ENCODE assay signal across 10 cellular contexts in genomic region chr1:94092210-94092613, GRCh38. TPM values are rescaled to one million over a fixed set of nuclear protein-coding genes. Genes with fewer than 3 reads are reported as not detected.
DNase-seq lines count a peak whose midpoint lies in the region; ATAC-seq and TF ChIP-seq lines count a peak whose summit lies in the region.
"Had no signal": no experiment of that assay in that cellular context is flagged by ENCODE, and none has a peak within 500 bp of the region (broad histone marks: within the 10 kb centered on the region; RNA-seq: fewer than 3 reads in every experiment).

No MANE protein-coding gene starts in this region.

- no peak for TF ChIP-seq CTCF in left ventricle myocardium inferior (IDR thresholded peaks at IDR 0.05; ENCODE audit: borderline replicate concordance)
- no peak for TF ChIP-seq CTCF in brain (conservative IDR thresholded peaks at IDR 0.05)
- TF ChIP-seq CTCF in right lobe of liver (IDR thresholded peaks at IDR 0.05): no peak
- no peak for TF ChIP-seq CTCF in H9 (conservative IDR thresholded peaks at IDR 0.05)

- H2AFZ ChIP-seq in H9 (ENCODE audit: low read length): no peak overlapping the region

- H4K91ac ChIP-seq in H9 (ENCODE audit: insufficient read length, low read depth, low read length): no peak overlapping the region

- H2BK15ac ChIP-seq in H9 (ENCODE audit: low read depth, low read length): no peak overlapping the region

- no peak overlapping the region for H3K4ac ChIP-seq in H9 (ENCODE audit: low read depth, low read length)

- no peak overlapping the region for H3K23ac ChIP-seq in H9 (ENCODE audit: insufficient read length, low read depth, low read length)

- no peaks in the 10 kb centered on the region for H3K79me1 ChIP-seq in H9 (ENCODE audit: insufficient read depth, low read depth, low read length, poor library complexity, severe bottlenecking)

- H3K4me3 ChIP-seq in left ventricle myocardium inferior: no peak overlapping the region
- no peak overlapping the region for H3K4me3 ChIP-seq in right lobe of liver
- no peak overlapping the region for H3K4me3 ChIP-seq in MG63

- H2AK5ac ChIP-seq in H9 (ENCODE audit: insufficient read length, low read length): no peak overlapping the region

- peaks cover 0 to 2% (median 0%) of the 10 kb centered on the region in 5 experiments for H3K9me3 Mint-ChIP-seq in brain
- H3K9me3 Mint-ChIP-seq in H9: no peaks in the 10 kb centered on the region

- H3K27ac Mint-ChIP-seq in brain: peak overlapping the region; percentile 78 to 96 (median 87)
- no peak overlapping the region for H3K27ac Mint-ChIP-seq in H9

- H3K9ac ChIP-seq in H9 (ENCODE audit: extremely low read depth, insufficient read length, low read length): no peak overlapping the region

- no peak overlapping the region for H3K56ac ChIP-seq in H9 (ENCODE audit: insufficient read length, low read depth, low read length)

- H3K23me2 ChIP-seq in H9 (ENCODE audit: insufficient read length, low read depth, low read length, poor library complexity, severe bottlenecking): no peaks in the 10 kb centered on the region

- H3K27ac ChIP-seq in left ventricle myocardium inferior (replicated peaks) (peak overlapping the region; percentile 90), right lobe of liver (peak overlapping the region; percentile 30 to 74 (median 40)), H9 (ENCODE audit: insufficient read length, low read depth, low read length) (no peak overlapping the region)

- peaks cover 9% of the 10 kb centered on the region for H3K27me3 Mint-ChIP-seq in brain
- peaks cover 18% of the 10 kb centered on the region for H3K27me3 Mint-ChIP-seq in H9 (ENCODE audit: low read depth)

- no peak overlapping the region for H3K14ac ChIP-seq in H9 (ENCODE audit: insufficient read depth, low read length)

- peaks cover 67% of the 10 kb centered on the region for H3K4me1 Mint-ChIP-seq in brain
- peaks cover 30 to 36% of the 10 kb centered on the region in 2 experiments for H3K4me1 Mint-ChIP-seq in H9

- no peak for TF ChIP-seq POLR2A in right lobe of liver (IDR thresholded peaks at IDR 0.05)

- WGBS in right lobe of liver (ENCODE audit: insufficient coverage, low coverage, low lambda C conversion rate, missing lambda C conversion rate): 52% methylated on average over 3 of the region's 4 CpGs
- no CpG with 5 or more reads among the region's 4 CpGs for WGBS in H9 (ENCODE audit: extremely low coverage, insufficient read length, low lambda C conversion rate)

- H2BK5ac ChIP-seq in H9 (ENCODE audit: insufficient read length, low read length): no peak overlapping the region

- H3K18ac ChIP-seq in H9 (ENCODE audit: insufficient read length, low read depth, low read length): no peak overlapping the region

- no peak overlapping the region for H3K4me2 ChIP-seq in H9 (ENCODE audit: insufficient read depth, insufficient read length, low read length)

- intact Hi-C loops in left ventricle myocardium inferior (cut with micrococcal nuclease) (no loop called here), cardiac septum (cut with DNase I) (no loop called here), right lobe of liver (cut with DNase I) (no loop called here)

- no peaks in the 10 kb centered on the region for H3K79me2 ChIP-seq in H9 (ENCODE audit: insufficient read depth, low read length)

- H3K27me3 ChIP-seq in left ventricle myocardium inferior (ENCODE audit: low read depth) (no peaks in the 10 kb centered on the region), right lobe of liver (no peaks in the 10 kb centered on the region), H9 (ENCODE audit: insufficient read depth, low read length) (no peaks in the 10 kb centered on the region), MG63 (no peaks in the 10 kb centered on the region)

- H3K36me3 Mint-ChIP-seq in brain: no peaks in the 10 kb centered on the region
- no peaks in the 10 kb centered on the region for H3K36me3 Mint-ChIP-seq in H9 (ENCODE audit: insufficient read depth in 1 of 3, low read depth in 3 of 3)

- no peak overlapping the region for H4K5ac ChIP-seq in H9 (ENCODE audit: insufficient read length, low read depth, low read length)

- ATAC-seq in right lobe of liver (peak; percentile 62 to 75 (median 66)), HG02588 (IDR thresholded peaks at IDR 0.05; ENCODE audit: unreplicated experiment) (no peak), GM18867 (IDR thresholded peaks at IDR 0.05; ENCODE audit: unreplicated experiment) (no peak)

- no peaks in the 10 kb centered on the region for H3K36me3 ChIP-seq in left ventricle myocardium inferior
- H3K36me3 ChIP-seq in right lobe of liver: no peaks in the 10 kb centered on the region
- no peaks in the 10 kb centered on the region for H3K36me3 ChIP-seq in MG63

- H3K4me3 Mint-ChIP-seq in brain: peak overlapping the region; percentile 7 to 44 (median 33)
- no peak overlapping the region for H3K4me3 Mint-ChIP-seq in H9

- DNase-seq in left ventricle myocardium inferior (no peak), cardiac septum (ENCODE audit: low spot score) (no peak), right lobe of liver (no peak), H9 (no peak), MG63 (no peak)
- DNase-seq: NCI-H774 had no signal

- H3K9me3 ChIP-seq in left ventricle myocardium inferior (replicated peaks) (no peaks in the 10 kb centered on the region), right lobe of liver (no peaks in the 10 kb centered on the region), H9 (ENCODE audit: control insufficient read depth, low read depth, low read length) (no peaks in the 10 kb centered on the region), MG63 (no peaks in the 10 kb centered on the region)

- H4K8ac ChIP-seq in H9 (replicated peaks; ENCODE audit: insufficient read length, low read depth, low read length): no peak overlapping the region

- no peak overlapping the region for H2BK20ac ChIP-seq in H9 (ENCODE audit: low read depth, low read length, poor library complexity, severe bottlenecking)

- no peak overlapping the region for H2BK120ac ChIP-seq in H9 (ENCODE audit: low read depth, low read length, poor library complexity, severe bottlenecking)

- H2BK12ac ChIP-seq in H9 (ENCODE audit: insufficient read length, low read depth, low read length): no peak overlapping the region

- peaks cover 65% of the 10 kb centered on the region for H3K4me1 ChIP-seq in left ventricle myocardium inferior
- no peaks in the 10 kb centered on the region for H3K4me1 ChIP-seq in right lobe of liver
- peaks cover 18% of the 10 kb centered on the region for H3K4me1 ChIP-seq in H9 (ENCODE audit: insufficient read depth, low read length)

- H3T11ph ChIP-seq in H9 (ENCODE audit: low read length): no peak overlapping the region

- H4K20me1 ChIP-seq in H9 (ENCODE audit: control insufficient read depth, insufficient read depth, insufficient read length): no peaks in the 10 kb centered on the region

RNA-seq across cellular contexts. Expression of gene ABCA4, which starts 28.7 kb away (rescaled TPM):
- total RNA-seq in left ventricle myocardium inferior (0.11 TPM), cardiac septum (0.19 TPM), right lobe of liver (under 1 TPM; 0.49 to 0.99 (median 0.75) TPM), H9 (2021) (not detected in 2 replicates)
- 0.19 TPM for polyA plus RNA-seq in brain (ENCODE audit: insufficient read depth, low read depth, low replicate concordance)
- total RNA-seq in MG63 (2014; rRNA removed; shearing (Covaris generic); ENCODE audit: low replicate concordance): 1.7 and 4.8 TPM in 2 replicates
- total RNA-seq: kidney epithelial cell had no signal

Comparison
In these comparisons a context has a peak if more than half of its experiments do, and no peak if none do; other contexts are left out.
1. H3K27ac Mint-ChIP-seq: peak in brain (5 of 5); none in H9 (0 of 3).
2. H3K4me3 Mint-ChIP-seq: peak in brain (5 of 5); none in H9 (0 of 2).
3. ATAC-seq: peak in right lobe of liver (4 of 4); none in HG02588 (single experiment) and GM18867 (single experiment).